In genomic region chr17:74101527-74101926, GRCh38 we compare ENCODE assay signal across 27 cellular contexts.
"Had no signal": no experiment of that assay in that cellular context is flagged by ENCODE, and none has a peak within 500 bp of the region (broad histone marks: within the 10 kb centered on the region; RNA-seq: fewer than 3 reads in every experiment).

No MANE protein-coding gene starts in this region.

- H3K4me1 ChIP-seq: adrenal gland, body of pancreas, colonic mucosa, esophagus squamous epithelium, gastroesophageal sphincter had no signal

- DNase-seq: activated CD4-positive, alpha-beta memory T cell treated with anti-CD3 and anti-CD28 coated beads for 36 hours; activated CD4-positive, alpha-beta T cell treated with anti-CD3 and anti-CD28 coated beads for 36 hours; activated CD4-positive, alpha-beta T cell treated with anti-CD3 and anti-CD28 coated beads, Interleukin-2, amount 10 ng/mL, durations not matched to agents 24 days and 14 days; activated CD4-positive, CD25-positive, alpha-beta regulatory T cell; activated CD4-positive, CD25-positive, alpha-beta regulatory T cell treated with anti-CD3 and anti-CD28 coated beads, Interleukin-2, amount 50 U/mL, for 72 hours; activated CD8-positive, alpha-beta memory T cell treated with anti-CD3 and anti-CD28 coated beads, Interleukin-2, amount 10 ng/mL, durations not matched to agents 7 days and 5 days; activated CD8-positive, alpha-beta memory T cell treated with anti-CD3 and anti-CD28 coated beads, Interleukin-2, amount 50 U/mL, for 4 hours; activated CD8-positive, alpha-beta T cell treated with anti-CD3 and anti-CD28 coated beads, Interleukin-2, amount 10 ng/mL, durations not matched to agents 7 days and 5 days; activated effector memory CD4-positive, alpha-beta T cell treated with anti-CD3 and anti-CD28 coated beads, Interleukin-2, amount 50 U/mL, for 16 hours; activated naive CD4-positive, alpha-beta T cell treated with anti-CD3 and anti-CD28 coated beads for 36 hours; activated naive CD8-positive, alpha-beta T cell treated with anti-CD3 and anti-CD28 coated beads for 36 hours; activated naive CD8-positive, alpha-beta T cell treated with anti-CD3 and anti-CD28 coated beads, Interleukin-2, amount 50 U/mL, for 24 hours; activated T-cell treated with anti-CD3 and anti-CD28 coated beads, Interleukin-2, amount 50 U/mL, for 1 hour; activated T-cell treated with anti-CD3 and anti-CD28 coated beads, Interleukin-2, amount 50 U/mL, for 48 hours; amygdala; body of pancreas; caudate nucleus; colonic mucosa; effector CD8-positive, alpha-beta T cell; esophagus squamous epithelium; foreskin melanocyte; T-helper 1 cell; T-helper 17 cell; T1000 had no signal

- H3K4me3 ChIP-seq: adrenal gland, body of pancreas, colonic mucosa, esophagus squamous epithelium, gastroesophageal sphincter had no signal

- H3K36me3 ChIP-seq: adrenal gland, colonic mucosa, esophagus squamous epithelium, gastroesophageal sphincter had no signal

- H3K27me3 ChIP-seq: adrenal gland, body of pancreas, colonic mucosa had no signal

- H3K27ac ChIP-seq: adrenal gland, body of pancreas, colonic mucosa, epithelial cell of prostate, esophagus squamous epithelium, gastroesophageal sphincter had no signal

- H3K9me3 ChIP-seq: adrenal gland, body of pancreas, colonic mucosa, esophagus squamous epithelium, gastroesophageal sphincter had no signal

- ATAC-seq: activated CD4-positive, alpha-beta T cell treated with anti-CD3 and anti-CD28 coated beads for 36 hours; activated CD8-positive, alpha-beta memory T cell treated with anti-CD3 and anti-CD28 coated beads, Interleukin-2, amount 10 ng/mL, durations not matched to agents 7 days and 5 days; activated CD8-positive, alpha-beta T cell treated with anti-CD3 and anti-CD28 coated beads, Interleukin-2, amount 10 ng/mL, durations not matched to agents 7 days and 5 days; activated naive CD8-positive, alpha-beta T cell treated with anti-CD3 and anti-CD28 coated beads, Interleukin-2, amount 50 U/mL, for 24 hours; body of pancreas; gastroesophageal sphincter; T-helper 17 cell had no signal
